In genomic region chr6:24126586-24127192, GRCh38 we compare ENCODE assay signal across 1 cellular context.
TF ChIP-seq lines count a peak whose summit lies in the region.

No MANE protein-coding gene starts in this region.

TF ChIP-seq in WTC11, 78 proteins besides CTCF, POLR2A, EP300 and RAD21 (continued from another document):
- TF ChIP-seq CDX4 (CRISPR knock-in tag; IDR thresholded peaks at IDR 0.05; ENCODE audit: borderline replicate concordance) (no peak), ZBTB21 (CRISPR knock-in tag; IDR thresholded peaks at IDR 0.05; ENCODE audit: borderline replicate concordance) (no peak), HMGXB4 (CRISPR knock-in tag; IDR thresholded peaks at IDR 0.05) (no peak)
